ENCODE assay signal across 8 cellular contexts in genomic region chr20:33947709-33948295, GRCh38. TPM values are rescaled to one million over a fixed set of nuclear protein-coding genes. Genes with fewer than 3 reads are reported as not detected.
DNase-seq lines count a peak whose midpoint lies in the region; ATAC-seq and TF ChIP-seq lines count a peak whose summit lies in the region.

No MANE protein-coding gene starts in this region.

- H2AFZ ChIP-seq in Karpas-422 (ENCODE audit: low read length): no peak overlapping the region

- peak; percentile 46 for DNase-seq in EH (ENCODE audit: low read depth)
- peak; percentile 90 for DNase-seq in Karpas-422
- peak; percentile 72 for DNase-seq in SW480 (ENCODE audit: low spot score)
- DNase-seq in cardiac fibroblast (ENCODE audit: low read depth in 2 of 2): peak; percentile 39 to 66
- peak; percentile 17 for DNase-seq in myocyte (ENCODE audit: low read depth)

- H3K9me3 ChIP-seq in Karpas-422 (ENCODE audit: low read length): peaks cover 17% of the 10 kb centered on the region

- peak; percentile 50 for TF ChIP-seq CTCF in cardiac fibroblast (IDR thresholded peaks at IDR 0.05; ENCODE audit: low read depth, low read length)

- H3K27ac ChIP-seq in Karpas-422 (ENCODE audit: low read length): no peak overlapping the region

- no peaks in the 10 kb centered on the region for H3K27me3 ChIP-seq in Karpas-422 (ENCODE audit: low read length)

- H3K9me2 ChIP-seq in Karpas-422 (replicated peaks; ENCODE audit: insufficient read depth, low read length): no peaks in the 10 kb centered on the region

- no peak overlapping the region for H3K4me3 ChIP-seq in Karpas-422 (ENCODE audit: low read length)
- H3K4me3 ChIP-seq in cardiac fibroblast (replicated peaks in 1 of 2; ENCODE audit: low read depth in 2 of 2, low read length in 2 of 2): no peak overlapping the region

- ATAC-seq in GM19455 (IDR thresholded peaks at IDR 0.05; ENCODE audit: unreplicated experiment) (no peak), HG03460 (IDR thresholded peaks at IDR 0.05; ENCODE audit: unreplicated experiment) (no peak), HG02970 (IDR thresholded peaks at IDR 0.05; ENCODE audit: low FRiP score, unreplicated experiment) (no peak)

- H3K9ac ChIP-seq in Karpas-422 (ENCODE audit: low read length): no peak overlapping the region

- no peaks in the 10 kb centered on the region for H3K4me1 ChIP-seq in Karpas-422 (ENCODE audit: low read length)

- no peak overlapping the region for H3K4me2 ChIP-seq in Karpas-422 (ENCODE audit: low read depth, low read length, poor library complexity, severe bottlenecking)

- no peaks in the 10 kb centered on the region for H3K79me2 ChIP-seq in Karpas-422 (ENCODE audit: low read length)

- no peaks in the 10 kb centered on the region for H3K36me3 ChIP-seq in Karpas-422 (ENCODE audit: insufficient read depth, low read length)

- H4K20me1 ChIP-seq in Karpas-422 (ENCODE audit: insufficient read depth, low read depth, low read length): no peaks in the 10 kb centered on the region

RNA-seq across cellular contexts. Expression of gene RALY, which starts 45.9 kb away (rescaled TPM):
- total RNA-seq in Karpas-422 (2014; rRNA removed; shearing (Covaris generic); ENCODE audit: low replicate concordance): 78.8 and 116 TPM in 2 replicates
- total RNA-seq in myocyte: 109 and 136 TPM in 2 replicates
- 124 TPM for polyA plus RNA-seq in myocyte (2012)

Comparison
In these comparisons a context has a peak if more than half of its experiments do, and no peak if none do; other contexts are left out.
1. DNase-seq: peak in every context shown above with its lines; median percentile 90 in Karpas-422; 72 in SW480; 52 in cardiac fibroblast; 46 in EH; 17 in myocyte.